Comparison of ENCODE assay signal across 1 cellular context in the genomic region with DNA sequence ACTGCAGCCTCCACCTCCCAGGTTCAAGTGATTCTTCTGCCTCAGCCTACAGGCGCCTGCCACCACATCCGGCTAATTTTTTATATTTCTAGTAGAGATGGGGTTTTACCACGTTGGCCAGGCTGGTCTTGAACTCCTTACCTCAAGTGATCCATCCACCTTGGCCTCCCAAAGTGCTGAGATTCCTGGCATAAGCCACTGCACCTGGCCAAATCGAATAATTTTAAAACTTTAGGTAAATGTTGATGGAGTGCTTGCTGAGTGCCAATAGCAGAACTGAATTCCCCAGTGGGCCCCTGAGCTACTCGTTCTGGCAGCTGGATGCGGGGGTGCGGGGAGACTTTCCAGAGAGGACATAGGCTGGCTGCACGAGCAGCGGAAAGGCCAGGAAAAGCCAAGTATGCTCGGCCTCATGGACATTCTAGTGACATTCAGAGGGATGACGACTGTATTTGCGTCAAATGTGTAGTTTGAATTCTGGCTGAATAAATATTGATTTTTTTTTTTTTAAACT.
TF ChIP-seq lines count a peak whose summit lies in the region.

No MANE protein-coding gene starts in this region.

TF ChIP-seq in K562, 482 proteins besides CTCF, POLR2A, EP300 and RAD21:
- TF ChIP-seq, protein P1, sequence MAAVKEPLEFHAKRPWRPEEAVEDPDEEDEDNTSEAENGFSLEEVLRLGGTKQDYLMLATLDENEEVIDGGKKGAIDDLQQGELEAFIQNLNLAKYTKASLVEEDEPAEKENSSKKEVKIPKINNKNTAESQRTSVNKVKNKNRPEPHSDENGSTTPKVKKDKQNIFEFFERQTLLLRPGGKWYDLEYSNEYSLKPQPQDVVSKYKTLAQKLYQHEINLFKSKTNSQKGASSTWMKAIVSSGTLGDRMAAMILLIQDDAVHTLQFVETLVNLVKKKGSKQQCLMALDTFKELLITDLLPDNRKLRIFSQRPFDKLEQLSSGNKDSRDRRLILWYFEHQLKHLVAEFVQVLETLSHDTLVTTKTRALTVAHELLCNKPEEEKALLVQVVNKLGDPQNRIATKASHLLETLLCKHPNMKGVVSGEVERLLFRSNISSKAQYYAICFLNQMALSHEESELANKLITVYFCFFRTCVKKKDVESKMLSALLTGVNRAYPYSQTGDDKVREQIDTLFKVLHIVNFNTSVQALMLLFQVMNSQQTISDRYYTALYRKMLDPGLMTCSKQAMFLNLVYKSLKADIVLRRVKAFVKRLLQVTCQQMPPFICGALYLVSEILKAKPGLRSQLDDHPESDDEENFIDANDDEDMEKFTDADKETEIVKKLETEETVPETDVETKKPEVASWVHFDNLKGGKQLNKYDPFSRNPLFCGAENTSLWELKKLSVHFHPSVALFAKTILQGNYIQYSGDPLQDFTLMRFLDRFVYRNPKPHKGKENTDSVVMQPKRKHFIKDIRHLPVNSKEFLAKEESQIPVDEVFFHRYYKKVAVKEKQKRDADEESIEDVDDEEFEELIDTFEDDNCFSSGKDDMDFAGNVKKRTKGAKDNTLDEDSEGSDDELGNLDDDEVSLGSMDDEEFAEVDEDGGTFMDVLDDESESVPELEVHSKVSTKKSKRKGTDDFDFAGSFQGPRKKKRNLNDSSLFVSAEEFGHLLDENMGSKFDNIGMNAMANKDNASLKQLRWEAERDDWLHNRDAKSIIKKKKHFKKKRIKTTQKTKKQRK (IDR thresholded peaks at IDR 0.05; ENCODE audit: borderline replicate concordance, low read depth, low read length): no peak
- TF ChIP-seq ZNF121 (CRISPR knock-in tag; conservative IDR thresholded peaks at IDR 0.05): peak; percentile 30; the same call in 1 of the 2 replicates
